In genomic region chr2:200471324-200471848, GRCh38 we compare ENCODE assay signal across 8 cellular contexts. TPM values are rescaled to one million over a fixed set of nuclear protein-coding genes. Genes with fewer than 3 reads are reported as not detected.
DNase-seq lines count a peak whose midpoint lies in the region; ATAC-seq and FAIRE-seq lines count a peak whose summit lies in the region.

No MANE protein-coding gene starts in this region.

- ATAC-seq in activated CD8-positive, alpha-beta memory T cell treated with anti-CD3 and anti-CD28 coated beads, Interleukin-2, amount 10 ng/mL, durations not matched to agents 7 days and 5 days = peak; percentile 38
- ATAC-seq in GM21723 (IDR thresholded peaks at IDR 0.05; ENCODE audit: unreplicated experiment) = peak; percentile 79
- ATAC-seq in T-helper 17 cell = peak; percentile 43
- ATAC-seq in naive B cell (ENCODE audit: low read depth in 2 of 2) = peak; percentile 68 to 75

- H3K9me3 ChIP-seq in T-helper 17 cell (ENCODE audit: control insufficient read depth, low read length, poor library complexity, severe bottlenecking) = no peaks in the 10 kb centered on the region

- peaks cover 40% of the 10 kb centered on the region for H3K4me1 Mint-ChIP-seq in activated CD8-positive, alpha-beta memory T cell treated with anti-CD3 and anti-CD28 coated beads, Interleukin-2, amount 10 ng/mL, durations not matched to agents 7 days and 5 days
- H3K4me1 Mint-ChIP-seq in T-helper 17 cell (peaks cover 32% of the 10 kb centered on the region), naive B cell (peaks cover 15 to 31% (median 28%) of the 10 kb centered on the region in 3 donors)

- H3K27ac Mint-ChIP-seq in activated CD8-positive, alpha-beta memory T cell treated with anti-CD3 and anti-CD28 coated beads, Interleukin-2, amount 10 ng/mL, durations not matched to agents 7 days and 5 days = peak overlapping the region; percentile 64
- peak overlapping the region; percentile 84 for H3K27ac Mint-ChIP-seq in T-helper 17 cell
- H3K27ac Mint-ChIP-seq in naive B cell = peak overlapping the region in 2 of 6 donors; percentile 2 to 49

- H3K4me3 Mint-ChIP-seq in activated CD8-positive, alpha-beta memory T cell treated with anti-CD3 and anti-CD28 coated beads, Interleukin-2, amount 10 ng/mL, durations not matched to agents 7 days and 5 days = no peak overlapping the region
- H3K4me3 Mint-ChIP-seq in T-helper 17 cell (no peak overlapping the region), naive B cell (peak overlapping the region in 5 of 8 donors; percentile 7 to 72 (median 48))

- no peaks in the 10 kb centered on the region for H3K9me3 Mint-ChIP-seq in activated CD8-positive, alpha-beta memory T cell treated with anti-CD3 and anti-CD28 coated beads, Interleukin-2, amount 10 ng/mL, durations not matched to agents 7 days and 5 days (ENCODE audit: low read depth)
- no peaks in the 10 kb centered on the region for H3K9me3 Mint-ChIP-seq in naive B cell

- H3K27me3 Mint-ChIP-seq in activated CD8-positive, alpha-beta memory T cell treated with anti-CD3 and anti-CD28 coated beads, Interleukin-2, amount 10 ng/mL, durations not matched to agents 7 days and 5 days = no peaks in the 10 kb centered on the region
- H3K27me3 Mint-ChIP-seq in T-helper 17 cell (no peaks in the 10 kb centered on the region), naive B cell (no peaks in the 10 kb centered on the region)

- no peak for FAIRE-seq in HTR-8/SVneo (lab: Jason Lieb, UNC)

- H3K36me3 Mint-ChIP-seq in activated CD8-positive, alpha-beta memory T cell treated with anti-CD3 and anti-CD28 coated beads, Interleukin-2, amount 10 ng/mL, durations not matched to agents 7 days and 5 days = peaks cover 40% of the 10 kb centered on the region
- no peaks in the 10 kb centered on the region for H3K36me3 Mint-ChIP-seq in T-helper 17 cell (ENCODE audit: low read depth)
- no peaks in the 10 kb centered on the region for H3K36me3 Mint-ChIP-seq in naive B cell

- peak overlapping the region; percentile 92 for H3K27ac ChIP-seq in cingulate gyrus (ENCODE audit: low read depth, low read length)

- CTCF ChIA-PET in activated CD8-positive, alpha-beta memory T cell treated with anti-CD3 and anti-CD28 coated beads, Interleukin-2, amount 10 ng/mL, durations not matched to agents 7 days and 5 days (lab: Charles Lee) = interaction anchor here (0.8 to 5.1 kb wide), 8 partner anchors 9 to 498 kb away, joined by 3 to 38 read pairs (median 5); partner anchors contain the start of gene SPATS2L

- peak; percentile 58 for DNase-seq in activated CD8-positive, alpha-beta memory T cell treated with anti-CD3 and anti-CD28 coated beads, Interleukin-2, amount 10 ng/mL, durations not matched to agents 7 days and 5 days
- DNase-seq in activated CD8-positive, alpha-beta memory T cell treated with anti-CD3 and anti-CD28 coated beads, Interleukin-2, amount 50 U/mL, for 48 hours = no peak
- DNase-seq in HTR-8/SVneo (ENCODE audit: insufficient read length, low spot score) (peak; percentile 51), T-helper 17 cell (peak in 2 of 3 donors; percentile 10 to 11), naive B cell (peak; percentile 45), NCI-H187 treated with DMSO at 0.1 percent for 48 hours (lab: John Stamatoyannopoulos, UW) (no peak)

RNA-seq across cellular contexts. Expression of gene KCTD18, which starts 38.5 kb away (rescaled TPM):
- 10 to 100 TPM; 14.4 to 16.3 TPM for total RNA-seq in activated CD8-positive, alpha-beta memory T cell treated with anti-CD3 and anti-CD28 coated beads, Interleukin-2, amount 10 ng/mL, durations not matched to agents 7 days and 5 days
- total RNA-seq in T-helper 17 cell = 10 to 100 TPM; 13.4 to 19.2 TPM
- polyA plus RNA-seq in naive B cell (ENCODE audit: low read depth in 6 of 6) = 10 to 100 TPM; 18.9 to 26.2 (median 22.5) TPM

RNA-seq across cellular contexts. Expression of gene SGO2, which starts 54.6 kb away (rescaled TPM):
- total RNA-seq in activated CD8-positive, alpha-beta memory T cell treated with anti-CD3 and anti-CD28 coated beads, Interleukin-2, amount 10 ng/mL, durations not matched to agents 7 days and 5 days = 10 to 100 TPM; 39.7 to 52.5 TPM
- 1 to 10 TPM; 1.2 to 1.5 TPM for total RNA-seq in T-helper 17 cell
- 1 to 10 TPM in 5 of 6 donors, under 1 TPM in 1; 0.09 to 4.0 (median 2.3) TPM for polyA plus RNA-seq in naive B cell (ENCODE audit: low read depth in 6 of 6)

Comparison
In these comparisons a context has a peak if more than half of its experiments do, and no peak if none do; other contexts are left out.
1. DNase-seq: peak in activated CD8-positive, alpha-beta memory T cell treated with anti-CD3 and anti-CD28 coated beads, Interleukin-2, amount 10 ng/mL, durations not matched to agents 7 days and 5 days (single experiment), HTR-8/SVneo (single experiment), T-helper 17 cell (2 of 3) and naive B cell (single experiment); none in activated CD8-positive, alpha-beta memory T cell treated with anti-CD3 and anti-CD28 coated beads, Interleukin-2, amount 50 U/mL, for 48 hours (single experiment) and NCI-H187 treated with DMSO at 0.1 percent for 48 hours (single experiment).
2. H3K4me3 Mint-ChIP-seq: peak in naive B cell (5 of 8); none in activated CD8-positive, alpha-beta memory T cell treated with anti-CD3 and anti-CD28 coated beads, Interleukin-2, amount 10 ng/mL, durations not matched to agents 7 days and 5 days (single experiment) and T-helper 17 cell (single experiment).
3. RNA of gene SGO2, which starts 54.6 kb away (total RNA-seq): 39.7 to 52.5 TPM in activated CD8-positive, alpha-beta memory T cell treated with anti-CD3 and anti-CD28 coated beads, Interleukin-2, amount 10 ng/mL, durations not matched to agents 7 days and 5 days; 1.2 to 1.5 TPM in T-helper 17 cell; every median in the first group is over 10 times any median in the second.
4. Peak in every context shown above with its lines, with median percentiles within 50 percentile points of each other: ATAC-seq.